In the genomic region with DNA sequence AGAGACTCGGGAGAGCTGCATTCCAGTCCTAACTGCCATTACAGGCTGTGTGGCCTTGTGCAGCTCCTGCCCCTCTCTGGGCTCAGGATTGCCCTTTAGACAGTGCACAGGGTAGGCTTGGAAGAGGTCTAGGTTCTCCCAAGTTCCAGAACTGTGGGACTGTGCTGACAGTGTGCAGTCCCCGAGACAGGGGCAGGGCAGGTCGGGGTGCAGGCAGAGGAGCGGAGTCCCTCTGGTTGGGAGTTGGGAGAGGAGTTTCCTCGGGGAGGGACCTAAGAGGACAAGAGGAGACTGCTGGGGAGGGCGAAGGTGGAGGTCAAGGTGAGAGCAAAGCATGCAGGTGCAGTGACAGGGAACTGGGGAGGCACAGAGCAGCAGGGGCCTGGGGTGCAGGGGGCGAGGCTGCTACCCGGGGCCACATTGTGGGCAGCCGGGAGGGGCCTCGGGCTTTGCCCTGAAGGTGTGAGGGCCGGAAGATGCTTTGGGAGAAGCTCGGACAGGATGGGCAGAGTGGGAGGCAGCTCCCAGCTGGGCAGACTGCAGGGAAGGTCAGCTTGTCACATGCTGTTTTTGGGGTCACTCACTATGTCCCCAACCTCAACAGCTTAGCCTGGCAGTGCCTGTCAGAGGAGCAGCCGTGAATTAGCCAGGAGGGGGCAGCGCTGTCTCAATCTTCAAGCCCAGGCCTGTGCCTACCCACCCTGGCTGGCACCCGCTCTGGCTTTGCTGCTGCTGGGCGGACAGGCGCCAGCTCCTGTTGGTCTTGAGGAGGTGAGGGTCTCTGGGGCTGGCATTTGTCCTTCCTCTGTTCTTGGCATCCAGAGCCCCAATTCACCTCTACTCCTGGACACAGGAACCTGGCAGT, we compare ENCODE assay signal across 8 cellular contexts.
DNase-seq lines count a peak whose midpoint lies in the region; ATAC-seq and TF ChIP-seq lines count a peak whose summit lies in the region.

No MANE protein-coding gene starts in this region.

- TF ChIP-seq CTCF in LNCaP clone FGC (IDR thresholded peaks at IDR 0.05; ENCODE audit: control insufficient read depth, extremely low read depth, insufficient read depth): peak; percentile 80

- ATAC-seq in memory B cell (ENCODE audit: low read depth): peak; percentile 74

- DNase-seq in DMS53 treated with DMSO at 0.1 percent for 48 hours (lab: John Stamatoyannopoulos, UW; ENCODE audit: unreplicated experiment) (peak; percentile 13), LNCaP clone FGC (ENCODE audit: low read depth) (no peak), caudate nucleus (lab: John Stamatoyannopoulos, UW) (peak in 42 of 61 donors; percentile 4 to 61 (median 27)), memory B cell (ENCODE audit: low spot score in 2 of 2) (peak; percentile 63 to 69), ecto neural progenitor cell (ENCODE audit: low spot score) (no peak), OCI-M2 (lab: John Stamatoyannopoulos, UW; ENCODE audit: unreplicated experiment) (no peak)
- peak; percentile 22 to 58 (median 48) for DNase-seq in activated CD4-positive, CD25-positive, alpha-beta regulatory T cell (lab: John Stamatoyannopoulos, UW)
- DNase-seq in stimulated activated CD8-positive, alpha-beta memory T cell treated with anti-CD3 and anti-CD28 coated beads, Interleukin-4, amount 100 ng/mL, for 48 hours: peak; percentile 81

- H3K4me3 Mint-ChIP-seq in memory B cell: no peak overlapping the region

- H3K27me3 Mint-ChIP-seq in memory B cell: peaks cover 13% of the 10 kb centered on the region

- H3K36me3 Mint-ChIP-seq in memory B cell: no peaks in the 10 kb centered on the region

- no peak overlapping the region for H3K27ac Mint-ChIP-seq in memory B cell

- no peak overlapping the region for H3K27ac ChIP-seq in caudate nucleus (ENCODE audit: low read depth, low read length)

- H3K4me3 ChIP-seq in LNCaP clone FGC (ENCODE audit: low read depth, low read length): no peak overlapping the region

- peaks cover 10% of the 10 kb centered on the region for H3K4me1 Mint-ChIP-seq in memory B cell

- no peaks in the 10 kb centered on the region for H3K9me3 Mint-ChIP-seq in memory B cell

Comparison
In these comparisons a context has a peak if more than half of its experiments do, and no peak if none do; other contexts are left out.
1. DNase-seq: peak in DMS53 treated with DMSO at 0.1 percent for 48 hours (single experiment), activated CD4-positive, CD25-positive, alpha-beta regulatory T cell (4 of 4), caudate nucleus (42 of 61), memory B cell (2 of 2) and stimulated activated CD8-positive, alpha-beta memory T cell treated with anti-CD3 and anti-CD28 coated beads, Interleukin-4, amount 100 ng/mL, for 48 hours (single experiment); none in LNCaP clone FGC (single experiment), ecto neural progenitor cell (single experiment) and OCI-M2 (single experiment).